31 cellular contexts compared by ENCODE assay signal in genomic region chr6:11396860-11397259, GRCh38.
"Had no signal": no experiment of that assay in that cellular context is flagged by ENCODE, and none has a peak within 500 bp of the region (broad histone marks: within the 10 kb centered on the region; RNA-seq: fewer than 3 reads in every experiment).

No MANE protein-coding gene starts in this region.

- H3K9me3 ChIP-seq: adrenal gland, ascending aorta, esophagus squamous epithelium, gastroesophageal sphincter had no signal

- H3K27me3 Mint-ChIP-seq: activated B cell treated with CpG ODN at 0.5 μM for 24 hours; central memory CD8-positive, alpha-beta T cell; T-helper 17 cell had no signal

- H3K4me1 Mint-ChIP-seq: activated naive CD4-positive, alpha-beta T cell treated with anti-CD3 and anti-CD28 coated beads, Interleukin-2, amount 50 U/mL, for 24 hours; activated T-helper 17 cell treated with anti-CD3 and anti-CD28 coated beads, Interleukin-2, amount 50 U/mL, for 72 hours; central memory CD8-positive, alpha-beta T cell; T-helper 17 cell had no signal

- H3K27ac ChIP-seq: adrenal gland, ascending aorta, brain microvascular endothelial cell, coronary artery, dorsolateral prefrontal cortex, esophagus squamous epithelium, gastroesophageal sphincter, heart right ventricle, WERI-Rb-1 had no signal

- H3K4me3 ChIP-seq: adrenal gland, ascending aorta, coronary artery, dorsolateral prefrontal cortex, esophagus squamous epithelium, gastroesophageal sphincter, heart right ventricle had no signal

- H3K4me3 Mint-ChIP-seq: activated B cell treated with CpG ODN at 0.5 μM for 24 hours; activated CD8-positive, alpha-beta T cell treated with anti-CD3 and anti-CD28 coated beads for 36 hours; activated naive CD4-positive, alpha-beta T cell treated with anti-CD3 and anti-CD28 coated beads for 36 hours; activated naive CD4-positive, alpha-beta T cell treated with anti-CD3 and anti-CD28 coated beads, Interleukin-2, amount 50 U/mL, for 24 hours; activated T-cell treated with anti-CD3 and anti-CD28 coated beads, Interleukin-2, amount 50 U/mL, for 4 hours; activated T-helper 17 cell treated with anti-CD3 and anti-CD28 coated beads, Interleukin-2, amount 50 U/mL, for 72 hours; central memory CD8-positive, alpha-beta T cell; dendritic cell treated with granulocyte-macrophage colony-stimulating factor and Interleukin-4, amounts not matched to agents 40 ng/mL and 50 ng/mL, for 4 days; endodermal cell; T-helper 17 cell; T-helper 2 cell treated with Interferon-gamma antibody and Interleukin-4, amounts not matched to agents 5 μg/mL and 100 μg/mL, for 36 hours had no signal

- H3K9me3 Mint-ChIP-seq: activated B cell treated with CpG ODN at 0.5 μM for 24 hours; activated naive CD4-positive, alpha-beta T cell treated with anti-CD3 and anti-CD28 coated beads for 36 hours; activated naive CD4-positive, alpha-beta T cell treated with anti-CD3 and anti-CD28 coated beads, Interleukin-2, amount 50 U/mL, for 24 hours; central memory CD8-positive, alpha-beta T cell; dendritic cell treated with granulocyte-macrophage colony-stimulating factor and Interleukin-4, amounts not matched to agents 40 ng/mL and 50 ng/mL, for 4 days had no signal

- H3K36me3 ChIP-seq: adrenal gland, ascending aorta, brain microvascular endothelial cell, esophagus squamous epithelium, gastroesophageal sphincter, heart right ventricle, WERI-Rb-1 had no signal

- H3K27me3 ChIP-seq: adrenal gland, ascending aorta, brain microvascular endothelial cell, esophagus squamous epithelium, gastroesophageal sphincter, heart right ventricle had no signal

- H3K27ac Mint-ChIP-seq: activated B cell treated with CpG ODN at 0.5 μM for 24 hours; activated CD8-positive, alpha-beta T cell treated with anti-CD3 and anti-CD28 coated beads for 36 hours; activated naive CD4-positive, alpha-beta T cell treated with anti-CD3 and anti-CD28 coated beads for 36 hours; activated naive CD4-positive, alpha-beta T cell treated with anti-CD3 and anti-CD28 coated beads, Interleukin-2, amount 50 U/mL, for 24 hours; activated T-helper 17 cell treated with anti-CD3 and anti-CD28 coated beads, Interleukin-2, amount 50 U/mL, for 72 hours; dendritic cell treated with granulocyte-macrophage colony-stimulating factor and Interleukin-4, amounts not matched to agents 40 ng/mL and 50 ng/mL, for 4 days; endodermal cell; T-helper 17 cell; T-helper 2 cell treated with Interferon-gamma antibody and Interleukin-4, amounts not matched to agents 5 μg/mL and 100 μg/mL, for 36 hours had no signal

- ATAC-seq: activated CD8-positive, alpha-beta T cell treated with anti-CD3 and anti-CD28 coated beads for 36 hours; activated T-cell treated with anti-CD3 and anti-CD28 coated beads, Interleukin-2, amount 50 U/mL, for 4 hours; activated T-helper 17 cell treated with anti-CD3 and anti-CD28 coated beads, Interleukin-2, amount 50 U/mL, for 72 hours; gastroesophageal sphincter; heart right ventricle; T-helper 17 cell had no signal

- DNase-seq: activated B cell treated with CpG ODN at 0.5 μM for 24 hours; activated CD4-positive, alpha-beta T cell treated with anti-CD3 and anti-CD28 coated beads for 48 hours; activated CD4-positive, alpha-beta T cell treated with anti-CD3 and anti-CD28 coated beads, Interleukin-2, amount 50 U/mL, for 1 hour; activated CD4-positive, alpha-beta T cell treated with anti-CD3 and anti-CD28 coated beads, Interleukin-2, amount 50 U/mL, for 48 hours; activated CD8-positive, alpha-beta memory T cell treated with anti-CD3 and anti-CD28 coated beads for 24 hours; activated CD8-positive, alpha-beta T cell treated with anti-CD3 and anti-CD28 coated beads for 36 hours; activated effector memory CD4-positive, alpha-beta T cell treated with anti-CD3 and anti-CD28 coated beads, Interleukin-2, amount 50 U/mL, for 16 hours; activated naive CD4-positive, alpha-beta T cell treated with anti-CD3 and anti-CD28 coated beads for 36 hours; activated T-cell treated with anti-CD3 and anti-CD28 coated beads, Interleukin-2, amount 50 U/mL, for 4 hours; adrenal gland; brain microvascular endothelial cell; dorsolateral prefrontal cortex; effector memory CD4-positive, alpha-beta T cell; endodermal cell; erythroblast; esophagus squamous epithelium; foreskin melanocyte; heart right ventricle; T-helper 1 cell; T-helper 17 cell; T1000; WERI-Rb-1 had no signal

- FAIRE-seq: bronchial epithelial cell had no signal

- H3K4me1 ChIP-seq: gastroesophageal sphincter had no signal
